Comparison of ENCODE assay signal across 10 cellular contexts in genomic region chr13:55244991-55245644, GRCh38.
A peak's percentile ranks its signal among the peaks of the same experiment; 100 is the strongest.
DNase-seq lines count a peak whose midpoint lies in the region; FAIRE-seq and TF ChIP-seq lines count a peak whose summit lies in the region.
"Had no signal": no experiment of that assay in that cellular context is flagged by ENCODE, and none has a peak within 500 bp of the region (broad histone marks: within the 10 kb centered on the region; RNA-seq: fewer than 3 reads in every experiment).

No MANE protein-coding gene starts in this region.

- TF ChIP-seq CTCF in HEK293 (tag by site-specific recombination; IDR thresholded peaks at IDR 0.05) (no peak), foreskin fibroblast (IDR thresholded peaks at IDR 0.05; ENCODE audit: low read depth, low read length) (no peak)

- CTCF ChIA-PET in HEK293 (lab: Yijun Ruan, JAX), result interaction anchor here (0.6 to 2.3 kb wide), 3 partner anchors 1462 to 1995 kb away, joined by 4 to 11 read pairs (median 9); no protein-coding TSS in a partner anchor

- peak; percentile 8 for DNase-seq in DMS114 treated with DMSO at 0.1 percent for 48 hours (lab: John Stamatoyannopoulos, UW; ENCODE audit: unreplicated experiment)
- DNase-seq in RPMI7951 (ENCODE audit: low read depth), result peak; percentile 18
- DNase-seq in iPS DF 6.9 (ENCODE audit: low read depth, low spot score), result peak; percentile 82
- DNase-seq in frontal cortex (ENCODE audit: low spot score in 2 of 2), result no peak
- no peak for DNase-seq in stimulated activated CD8-positive, alpha-beta memory T cell treated with anti-CD3 and anti-CD28 coated beads, Interleukin-4, amount 100 ng/mL, for 48 hours
- no peak for DNase-seq in foreskin fibroblast
- no peak for DNase-seq in ureter (ENCODE audit: low spot score)
- DNase-seq: GF-D8, NCI-H510A treated with DMSO at 0.1 percent for 48 hours had no signal

- H3K27ac ChIP-seq in HEK293 (ENCODE audit: extremely low read depth, low read depth, low read length) (no peak overlapping the region), iPS DF 6.9 (ENCODE audit: low read length) (no peak overlapping the region)

- FAIRE-seq in frontal cortex (lab: Jason Lieb, UNC), result no peak

- H3K36me3 ChIP-seq in HEK293 (ENCODE audit: control insufficient read depth in 2 of 2, insufficient read depth in 1 of 2, low read length in 2 of 2) (no peaks in the 10 kb centered on the region), iPS DF 6.9 (ENCODE audit: control insufficient read depth, insufficient read depth, low read length) (no peaks in the 10 kb centered on the region)

- H3K9me3 ChIP-seq in HEK293 (ENCODE audit: control insufficient read depth, insufficient read depth, low read depth, low read length) (no peaks in the 10 kb centered on the region), iPS DF 6.9 (ENCODE audit: control insufficient read depth, insufficient read depth, low read length) (no peaks in the 10 kb centered on the region)

- H3K4me1 ChIP-seq in HEK293 (ENCODE audit: control insufficient read depth, insufficient read depth, low read length), result no peaks in the 10 kb centered on the region
- no peaks in the 10 kb centered on the region for H3K4me1 ChIP-seq in iPS DF 6.9 (ENCODE audit: control insufficient read depth, insufficient read depth, low read length)

- no peaks in the 10 kb centered on the region for H3K27me3 ChIP-seq in iPS DF 6.9 (ENCODE audit: control insufficient read depth, insufficient read depth, low read length)

- POLR2A ChIA-PET in HEK293 (lab: Yijun Ruan, JAX), result no interaction called here

- H3K4me3 ChIP-seq in HEK293 (ENCODE audit: low read depth, low read length) (no peak overlapping the region), iPS DF 6.9 (ENCODE audit: low read length) (no peak overlapping the region), foreskin fibroblast (ENCODE audit: low read depth in 1 of 2, low read length in 2 of 2) (no peak overlapping the region)

- no CpG with 5 or more reads among the region's 4 CpGs for whole genome bisulfite sequencing in iPS DF 6.9 (ENCODE audit: insufficient coverage, insufficient read length)

TF ChIP-seq in HEK293, 187 proteins besides CTCF, POLR2A, EP300 and RAD21:
- TF ChIP-seq ZNF654 (tag by site-specific recombination; IDR thresholded peaks at IDR 0.05; ENCODE audit: low read depth) (peak; percentile 62), BCL6B (tag by site-specific recombination; IDR thresholded peaks at IDR 0.05) (no peak)

Comparison
In these comparisons a context has a peak if more than half of its experiments do, and no peak if none do; other contexts are left out.
1. DNase-seq: peak in DMS114 treated with DMSO at 0.1 percent for 48 hours (single experiment), RPMI7951 (single experiment) and iPS DF 6.9 (single experiment); none in frontal cortex (0 of 2), stimulated activated CD8-positive, alpha-beta memory T cell treated with anti-CD3 and anti-CD28 coated beads, Interleukin-4, amount 100 ng/mL, for 48 hours (single experiment), foreskin fibroblast (0 of 2) and ureter (single experiment).